20 cellular contexts compared by ENCODE assay signal in the genomic region with DNA sequence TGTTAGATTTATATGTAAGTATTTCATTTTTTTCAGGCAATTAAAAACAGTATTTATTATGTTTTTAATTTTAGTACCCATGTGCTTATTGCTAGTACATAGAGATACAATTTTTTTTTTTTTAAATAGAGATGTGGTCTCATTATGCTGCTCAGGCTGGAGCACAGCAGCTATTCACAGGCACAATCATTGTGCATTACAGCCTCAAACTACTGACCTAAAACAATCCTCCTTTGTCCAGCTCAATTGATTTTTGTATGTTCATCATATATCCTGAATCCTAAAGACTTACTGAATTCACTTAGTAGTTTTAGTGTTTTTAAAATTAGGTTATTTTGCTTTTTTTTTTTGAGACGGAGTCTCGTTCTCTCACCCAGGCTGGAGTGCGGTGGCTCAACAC.
"Had no signal": no experiment of that assay in that cellular context is flagged by ENCODE, and none has a peak within 500 bp of the region (broad histone marks: within the 10 kb centered on the region; RNA-seq: fewer than 3 reads in every experiment).

No MANE protein-coding gene starts in this region.

- H3K9me3 Mint-ChIP-seq: effector memory CD8-positive, alpha-beta T cell; endodermal cell; naive thymus-derived CD4-positive, alpha-beta T cell had no signal

- H3K4me3 Mint-ChIP-seq: dendritic cell treated with granulocyte-macrophage colony-stimulating factor and Interleukin-4, amounts not matched to agents 40 ng/mL and 50 ng/mL, for 4 days; effector memory CD8-positive, alpha-beta T cell; endodermal cell; memory B cell; naive thymus-derived CD4-positive, alpha-beta T cell had no signal

- H3K4me1 Mint-ChIP-seq: endodermal cell had no signal

- H3K27me3 Mint-ChIP-seq: dendritic cell treated with granulocyte-macrophage colony-stimulating factor and Interleukin-4, amounts not matched to agents 40 ng/mL and 50 ng/mL, for 4 days; effector memory CD8-positive, alpha-beta T cell; memory B cell had no signal

- DNase-seq: colonic mucosa; cortex of kidney; effector CD8-positive, alpha-beta T cell; effector memory CD8-positive, alpha-beta T cell; endodermal cell; erythroblast; esophagus squamous epithelium; foreskin fibroblast; gastrocnemius medialis; heart left ventricle; hypothalamus; left cardiac atrium; left lung; left ventricle myocardium superior; lower lobe of right lung; mesendoderm; midbrain; naive thymus-derived CD4-positive, alpha-beta T cell had no signal

- H3K27ac Mint-ChIP-seq: dendritic cell treated with granulocyte-macrophage colony-stimulating factor and Interleukin-4, amounts not matched to agents 40 ng/mL and 50 ng/mL, for 4 days; effector memory CD8-positive, alpha-beta T cell; endodermal cell; memory B cell; naive thymus-derived CD4-positive, alpha-beta T cell had no signal
